ENCODE assay signal across 22 cellular contexts in genomic region chr9:119252671-119253299, GRCh38.
"Had no signal": no experiment of that assay in that cellular context is flagged by ENCODE, and none has a peak within 500 bp of the region (broad histone marks: within the 10 kb centered on the region; RNA-seq: fewer than 3 reads in every experiment).

No MANE protein-coding gene starts in this region.

- H3K9me3 Mint-ChIP-seq: activated naive CD4-positive, alpha-beta T cell treated with anti-CD3 and anti-CD28 coated beads, Interleukin-2, amount 50 U/mL, for 24 hours; brain; T-helper 2 cell treated with Interferon-gamma antibody and Interleukin-4, amounts not matched to agents 5 μg/mL and 100 μg/mL, for 36 hours had no signal

- ATAC-seq: naive thymus-derived CD8-positive, alpha-beta T cell; pancreas; psoas muscle; right cardiac atrium; T-cell had no signal

- H3K36me3 ChIP-seq: pancreas, upper lobe of left lung, WERI-Rb-1 had no signal

- H3K4me1 Mint-ChIP-seq: activated naive CD4-positive, alpha-beta T cell treated with anti-CD3 and anti-CD28 coated beads, Interleukin-2, amount 50 U/mL, for 24 hours; naive thymus-derived CD8-positive, alpha-beta T cell; T-cell had no signal

- FAIRE-seq: islet of Langerhans, pancreas, TTC549 had no signal

- H3K9me3 ChIP-seq: pancreas, psoas muscle, upper lobe of left lung had no signal

- DNase-seq: activated CD4-positive, alpha-beta T cell treated with anti-CD3 and anti-CD28 coated beads for 1 hour; activated gamma-delta T cell treated with Interleukin-2 at 50 U/mL for 16 hours; activated T-cell treated with anti-CD3 and anti-CD28 coated beads, Interleukin-2, amount 50 U/mL, for 1 hour; anterior cingulate cortex; effector CD4-positive, alpha-beta T cell; erythroblast; foreskin fibroblast; naive thymus-derived CD8-positive, alpha-beta T cell; pancreas; psoas muscle; right cardiac atrium; stimulated activated CD4-positive, alpha-beta T cell treated with anti-CD3 and anti-CD28 coated beads, Interleukin-4, amount 100 ng/mL, for 24 hours; stimulated activated naive CD4-positive, alpha-beta T cell treated with Interleukin-2 at 50 U/mL for 16 hours; T-cell; upper lobe of left lung; WERI-Rb-1 had no signal

- H3K27ac ChIP-seq: pancreas, psoas muscle, upper lobe of left lung, WERI-Rb-1 had no signal

- H3K4me1 ChIP-seq: pancreas, psoas muscle, upper lobe of left lung had no signal

- H3K4me3 ChIP-seq: pancreas, psoas muscle, upper lobe of left lung had no signal

- H3K27ac Mint-ChIP-seq: activated naive CD4-positive, alpha-beta T cell treated with anti-CD3 and anti-CD28 coated beads, Interleukin-2, amount 50 U/mL, for 24 hours; brain; dendritic cell treated with granulocyte-macrophage colony-stimulating factor and Interleukin-4, amounts not matched to agents 40 ng/mL and 50 ng/mL, for 4 days; naive thymus-derived CD8-positive, alpha-beta T cell; T-cell; T-helper 2 cell treated with Interferon-gamma antibody and Interleukin-4, amounts not matched to agents 5 μg/mL and 100 μg/mL, for 36 hours had no signal

- H3K4me3 Mint-ChIP-seq: activated naive CD4-positive, alpha-beta T cell treated with anti-CD3 and anti-CD28 coated beads, Interleukin-2, amount 50 U/mL, for 24 hours; brain; dendritic cell treated with granulocyte-macrophage colony-stimulating factor and Interleukin-4, amounts not matched to agents 40 ng/mL and 50 ng/mL, for 4 days; naive thymus-derived CD8-positive, alpha-beta T cell; T-cell; T-helper 2 cell treated with Interferon-gamma antibody and Interleukin-4, amounts not matched to agents 5 μg/mL and 100 μg/mL, for 36 hours had no signal

- H3K36me3 Mint-ChIP-seq: activated naive CD4-positive, alpha-beta T cell treated with anti-CD3 and anti-CD28 coated beads, Interleukin-2, amount 50 U/mL, for 24 hours; T-cell had no signal

- H3K27me3 Mint-ChIP-seq: activated naive CD4-positive, alpha-beta T cell treated with anti-CD3 and anti-CD28 coated beads, Interleukin-2, amount 50 U/mL, for 24 hours; dendritic cell treated with granulocyte-macrophage colony-stimulating factor and Interleukin-4, amounts not matched to agents 40 ng/mL and 50 ng/mL, for 4 days had no signal

- H3K27me3 ChIP-seq: pancreas, upper lobe of left lung had no signal
